Comparison of ENCODE assay signal across 10 cellular contexts in the genomic region with DNA sequence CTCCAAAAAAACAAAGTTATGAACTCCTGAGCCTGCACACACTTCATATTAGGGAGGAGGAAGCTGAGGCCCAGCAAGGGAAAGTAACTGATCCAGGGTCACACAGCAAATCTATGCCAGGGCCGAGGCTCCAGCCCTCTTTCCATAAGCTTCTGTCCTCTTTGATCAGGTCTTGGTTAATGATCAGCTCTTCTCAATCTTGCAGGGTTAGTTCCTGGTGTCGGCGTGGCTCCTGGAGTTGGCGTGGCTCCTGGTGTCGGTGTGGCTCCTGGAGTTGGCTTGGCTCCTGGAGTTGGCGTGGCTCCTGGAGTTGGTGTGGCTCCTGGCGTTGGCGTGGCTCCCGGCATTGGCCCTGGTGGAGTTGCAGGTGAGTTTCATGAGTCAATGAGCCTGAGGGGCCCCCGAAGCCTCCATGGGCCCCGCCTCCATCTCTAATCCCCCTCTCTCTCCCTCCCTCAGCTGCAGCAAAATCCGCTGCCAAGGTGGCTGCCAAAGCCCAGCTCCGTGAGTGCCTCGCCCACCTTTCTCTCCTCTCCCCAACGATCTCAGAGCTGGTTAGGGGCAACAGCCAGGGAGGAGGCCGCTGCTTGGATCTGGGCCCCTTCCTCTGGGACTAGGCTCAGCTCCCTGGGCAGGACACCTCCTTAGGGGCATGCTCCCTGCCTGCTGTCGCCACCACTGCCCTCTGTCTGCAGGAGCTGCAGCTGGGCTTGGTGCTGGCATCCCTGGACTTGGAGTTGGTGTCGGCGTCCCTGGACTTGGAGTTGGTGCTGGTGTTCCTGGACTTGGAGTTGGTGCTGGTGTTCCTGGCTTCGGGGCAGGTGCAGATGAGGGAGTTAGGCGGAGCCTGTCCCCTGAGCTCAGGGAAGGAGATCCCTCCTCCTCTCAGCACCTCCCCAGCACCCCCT. TPM values are rescaled to one million over a fixed set of nuclear protein-coding genes. Genes with fewer than 3 reads are reported as not detected.
DNase-seq lines count a peak whose midpoint lies in the region; ATAC-seq, FAIRE-seq and TF ChIP-seq lines count a peak whose summit lies in the region.
"Had no signal": no experiment of that assay in that cellular context is flagged by ENCODE, and none has a peak within 500 bp of the region (broad histone marks: within the 10 kb centered on the region; RNA-seq: fewer than 3 reads in every experiment).

No MANE protein-coding gene starts in this region.

- FAIRE-seq in pancreas (lab: Jason Lieb, UNC), result no peak

- WGBS in esophagus, 2 donors, result 38 to 47% methylated on average over 18 to 21 of the region's 21 CpGs
- WGBS in pancreas, 2 donors, result 16 to 19% methylated on average over 21 of the region's 21 CpGs

- no peaks in the 10 kb centered on the region for H4K20me1 ChIP-seq in PC-3 (ENCODE audit: low read length)

- ATAC-seq in PC-3 (peak; percentile 62), pancreas (peak; percentile 73 to 82 (median 80)), GM21619 (IDR thresholded peaks at IDR 0.05; ENCODE audit: unreplicated experiment) (no peak), GM21717 (IDR thresholded peaks at IDR 0.05; ENCODE audit: unreplicated experiment) (no peak), T-helper 17 cell (no peak)

- peak overlapping the region; percentile 47 for H3K4me2 ChIP-seq in PC-3 (ENCODE audit: low read length)

- no peaks in the 10 kb centered on the region for H3K27me3 ChIP-seq in PC-3 (ENCODE audit: low read length)
- H3K27me3 ChIP-seq in esophagus (ENCODE audit: control insufficient read depth in 1 of 2, insufficient read depth in 2 of 2, low read length in 2 of 2), result no peaks in the 10 kb centered on the region
- H3K27me3 ChIP-seq in pancreas, result no peaks in the 10 kb centered on the region

- peaks cover 2% of the 10 kb centered on the region for H3K36me3 Mint-ChIP-seq in T-helper 17 cell (ENCODE audit: low read depth)

- no peaks in the 10 kb centered on the region for H3K9me2 ChIP-seq in PC-3 (replicated peaks; ENCODE audit: low read length)

- no peak overlapping the region for H3K27ac Mint-ChIP-seq in T-helper 17 cell
- H3K27ac Mint-ChIP-seq: progenitor cell of endocrine pancreas had no signal

- CTCF ChIA-PET in PC-3 (lab: Charles Lee), result interaction anchor here (0.5 to 1.5 kb wide), 5 partner anchors 8 to 186 kb away, joined by 3 to 7 read pairs (median 3); no protein-coding TSS in a partner anchor

- no peak overlapping the region for H3K4me3 Mint-ChIP-seq in T-helper 17 cell

- H2AFZ ChIP-seq in PC-3 (ENCODE audit: low read length), result peak overlapping the region; percentile 43; the same call in 1 of the 2 replicates

- POLR2A ChIA-PET in PC-3 (lab: Charles Lee; ENCODE audit: unreplicated experiment), result interaction anchor here (0.6 kb wide), 2 partner anchors 41 to 143 kb away, joined by 5 to 6 read pairs; no protein-coding TSS in a partner anchor

- H3K4me1 ChIP-seq in PC-3 (ENCODE audit: insufficient read depth, low read length) (peaks cover 18% of the 10 kb centered on the region), esophagus (ENCODE audit: control insufficient read depth in 2 of 2, insufficient read depth in 2 of 2, low read length in 1 of 2) (peaks cover 5 to 16% of the 10 kb centered on the region in 2 donors), pancreas (peaks cover 23 to 30% (median 25%) of the 10 kb centered on the region in 3 donors)

- H3K9me3 ChIP-seq in PC-3 (ENCODE audit: low read length), result no peaks in the 10 kb centered on the region
- no peaks in the 10 kb centered on the region for H3K9me3 ChIP-seq in esophagus (ENCODE audit: control insufficient read depth in 2 of 2, insufficient read depth in 1 of 2, low read depth in 1 of 2, low read length in 1 of 2)
- no peaks in the 10 kb centered on the region for H3K9me3 ChIP-seq in pancreas
- no peaks in the 10 kb centered on the region for H3K9me3 ChIP-seq in T-helper 17 cell (ENCODE audit: control insufficient read depth, low read length, poor library complexity, severe bottlenecking)

- TF ChIP-seq CTCF in PC-3 (conservative IDR thresholded peaks at IDR 0.05; ENCODE audit: low read depth, low read length), result peak; percentile 33; the same call in 1 of the 2 replicates
- no peak for TF ChIP-seq CTCF in pancreas (IDR thresholded peaks at IDR 0.05)

- intact Hi-C loops in PC-3 (cut with micrococcal nuclease) (no loop called here), pancreas (cut with DNase I) (loop anchor here in 2 of 3 donors (10.0 kb wide), 2 partner anchors 115 to 125 kb away; a partner anchor contains a TSS)

- H3K9ac ChIP-seq in PC-3 (ENCODE audit: low read length), result no peak overlapping the region

- peak; percentile 61 for DNase-seq in Daoy (ENCODE audit: low read depth)
- peak; percentile 77 for DNase-seq in PC-3
- peak; percentile 92 to 99 (median 98) for DNase-seq in pancreas
- DNase-seq in effector CD8-positive, alpha-beta T cell (lab: John Stamatoyannopoulos, UW), result no peak
- DNase-seq in T-helper 17 cell, result no peak

- no peaks in the 10 kb centered on the region for H3K36me3 ChIP-seq in PC-3 (ENCODE audit: low read depth, low read length)
- peaks cover 0 to 4% of the 10 kb centered on the region in 2 donors for H3K36me3 ChIP-seq in esophagus (ENCODE audit: control insufficient read depth in 2 of 2, insufficient read depth in 2 of 2, low read length in 1 of 2)
- H3K36me3 ChIP-seq in pancreas, result peaks cover 0 to 5% (median 0%) of the 10 kb centered on the region in 3 donors

- H3K4me3 ChIP-seq in PC-3 (ENCODE audit: low read length), result no peak overlapping the region
- H3K4me3 ChIP-seq in esophagus (ENCODE audit: low read depth in 1 of 2, low read length in 2 of 2), result no peak overlapping the region
- H3K4me3 ChIP-seq in pancreas, result no peak overlapping the region

- H3K27me3 Mint-ChIP-seq in T-helper 17 cell, result peaks cover 12% of the 10 kb centered on the region

- no TSS peak for BruUV-seq in PC-3 (replicated peaks; lab: Mats Ljungman, UMichigan)

- no peaks in the 10 kb centered on the region for H3K79me2 ChIP-seq in PC-3 (ENCODE audit: low read length)

- peaks cover 11% of the 10 kb centered on the region for H3K4me1 Mint-ChIP-seq in T-helper 17 cell

- no peak overlapping the region for H3K27ac ChIP-seq in PC-3 (ENCODE audit: low read length)
- peak overlapping the region; percentile 57 to 76 for H3K27ac ChIP-seq in esophagus (ENCODE audit: low read depth in 2 of 2, low read length in 1 of 2)
- peak overlapping the region; percentile 94 to 98 (median 96) for H3K27ac ChIP-seq in pancreas
- H3K27ac ChIP-seq: HL-60 had no signal

- no peaks in the 10 kb centered on the region for H3F3A ChIP-seq in PC-3 (ENCODE audit: low read length, unreplicated experiment)

RNA-seq across cellular contexts. Expression of a gene that starts 23.7 kb away (rescaled TPM):
- 41.0 and 52.2 TPM in 2 replicates for total RNA-seq in Daoy (2014; rRNA removed; shearing (Covaris generic))
- total RNA-seq in PC-3 (2014; rRNA removed), result 40.3 and 54.3 TPM in 2 replicates
- 1 to 10 TPM; 5.9 to 7.7 TPM for polyA plus RNA-seq in esophagus
- total RNA-seq in pancreas, result 10 to 100 TPM in 2 of 6 donors, 1 to 10 TPM in 4; 6.1 to 22.6 (median 9.5) TPM
- 1 to 10 TPM; 4.9 to 7.2 TPM for polyA plus RNA-seq in pancreas
- 10 to 100 TPM; 11.7 to 13.2 TPM for total RNA-seq in T-helper 17 cell

RNA-seq across cellular contexts. Expression of a gene that starts 32.0 kb away (rescaled TPM):
- 0.06 and 0.23 TPM in 2 replicates for total RNA-seq in Daoy (2014; rRNA removed; shearing (Covaris generic))
- total RNA-seq in PC-3 (2014; rRNA removed) (0.07 TPM in 1 of 2 replicates, not detected in the other), pancreas (10 to 100 TPM; 36.8 to 84.2 (median 70.7) TPM), T-helper 17 cell (not detected)
- polyA plus RNA-seq in esophagus (10 to 100 TPM; 12.6 to 25.7 TPM), pancreas (100 to 1,000 TPM in 1 of 2 donors, 10 to 100 TPM in 1; 36.9 to 118 TPM)

Comparison
In these comparisons a context has a peak if more than half of its experiments do, and no peak if none do; other contexts are left out.
1. DNase-seq: peak in Daoy (single experiment), PC-3 (single experiment) and pancreas (6 of 6); none in effector CD8-positive, alpha-beta T cell (single experiment) and T-helper 17 cell (0 of 3).
2. ATAC-seq: peak in PC-3 (single experiment) and pancreas (4 of 4); none in GM21619 (single experiment), GM21717 (single experiment) and T-helper 17 cell (single experiment).
3. RNA of a gene that starts 32.0 kb away (total RNA-seq): 36.8 to 84.2 TPM in pancreas; 0.06 to 0.23 TPM in Daoy, 0.07 TPM in PC-3 and not detected in T-helper 17 cell; every median in the first group is over 10 times any median in the second.